18 cellular contexts compared by ENCODE assay signal in genomic region chr2:239734436-239735005, GRCh38.
DNase-seq lines count a peak whose midpoint lies in the region; ATAC-seq lines count a peak whose summit lies in the region.
"Had no signal": no experiment of that assay in that cellular context is flagged by ENCODE, and none has a peak within 500 bp of the region (broad histone marks: within the 10 kb centered on the region; RNA-seq: fewer than 3 reads in every experiment).

No MANE protein-coding gene starts in this region.

- H3K36me3 Mint-ChIP-seq in stimulated activated effector memory CD8-positive, alpha-beta T cell treated with anti-CD3 and anti-CD28 coated beads, Interleukin-12 subunit alpha, Interleukin-12 subunit beta, amount 100 ng/mL, for 72 hours, result no peaks in the 10 kb centered on the region
- H3K36me3 Mint-ChIP-seq: CD8-positive, alpha-beta memory T cell had no signal

- no peak for ATAC-seq in stimulated activated effector memory CD8-positive, alpha-beta T cell treated with anti-CD3 and anti-CD28 coated beads, Interleukin-12 subunit alpha, Interleukin-12 subunit beta, amount 100 ng/mL, for 72 hours
- ATAC-seq in HG02759 (IDR thresholded peaks at IDR 0.05; ENCODE audit: unreplicated experiment), result no peak

- peak overlapping the region; percentile 17 for H3K27ac Mint-ChIP-seq in stimulated activated effector memory CD8-positive, alpha-beta T cell treated with anti-CD3 and anti-CD28 coated beads, Interleukin-12 subunit alpha, Interleukin-12 subunit beta, amount 100 ng/mL, for 72 hours
- H3K27ac Mint-ChIP-seq: CD14-positive monocyte; CD8-positive, alpha-beta memory T cell had no signal

- no peaks in the 10 kb centered on the region for H3K79me2 ChIP-seq in mesendoderm (ENCODE audit: control insufficient read depth, insufficient read depth, low read length)

- no peak overlapping the region for H2BK120ac ChIP-seq in mesendoderm (ENCODE audit: low read depth, low read length)

- H4K5ac ChIP-seq in mesendoderm (ENCODE audit: low read length), result no peak overlapping the region

- peaks cover 17% of the 10 kb centered on the region for H3K4me1 Mint-ChIP-seq in stimulated activated effector memory CD8-positive, alpha-beta T cell treated with anti-CD3 and anti-CD28 coated beads, Interleukin-12 subunit alpha, Interleukin-12 subunit beta, amount 100 ng/mL, for 72 hours
- H3K4me1 Mint-ChIP-seq: CD14-positive monocyte had no signal

- H3K27ac ChIP-seq in BLaER1 (no peak overlapping the region), HUES6 (ENCODE audit: low read depth, low read length) (peak overlapping the region; percentile 70; the same call in 1 of the 2 replicates), mesendoderm (ENCODE audit: low read depth, low read length) (peak overlapping the region; percentile 64)
- H3K27ac ChIP-seq: A549, GM23248, PC-9 had no signal

- no peak overlapping the region for H2AK5ac ChIP-seq in mesendoderm (ENCODE audit: low read length)

- H3K4me1 ChIP-seq in BLaER1 (peaks cover 16% of the 10 kb centered on the region), HUES6 (ENCODE audit: control insufficient read depth, insufficient read depth, low read length) (peaks cover 23% of the 10 kb centered on the region), mesendoderm (ENCODE audit: control insufficient read depth, low read depth, low read length) (no peaks in the 10 kb centered on the region)
- H3K4me1 ChIP-seq: A549 had no signal

- DNase-seq in mesendoderm, result peak; percentile 74
- DNase-seq in stimulated activated effector memory CD8-positive, alpha-beta T cell treated with anti-CD3 and anti-CD28 coated beads, Interleukin-12 subunit alpha, Interleukin-12 subunit beta, amount 100 ng/mL, for 72 hours (ENCODE audit: low spot score in 2 of 2), result no peak
- no peak for DNase-seq in DMS114 treated with DMSO at 0.1 percent for 48 hours (lab: John Stamatoyannopoulos, UW; ENCODE audit: unreplicated experiment)
- DNase-seq in NAMALWA (ENCODE audit: low spot score), result no peak
- DNase-seq: GM23248, IMR-90, KG1, MG63, NCI-H2029, NCI-H446, PC-9, SHP77 treated with DMSO at 0.1 percent for 48 hours had no signal

- peak overlapping the region; percentile 36; the same call in 1 of the 2 replicates for H3K4me2 ChIP-seq in BLaER1
- no peak overlapping the region for H3K4me2 ChIP-seq in mesendoderm (ENCODE audit: low read length)
- H3K4me2 ChIP-seq: A549, PC-9 had no signal

- peak overlapping the region; percentile 82 for H2BK5ac ChIP-seq in mesendoderm (ENCODE audit: low read length)

- peaks cover 11% of the 10 kb centered on the region for H3K9me3 ChIP-seq in BLaER1
- peaks cover 6% of the 10 kb centered on the region; the same call in 1 of the 2 replicates for H3K9me3 ChIP-seq in HUES6 (ENCODE audit: control insufficient read depth, insufficient read depth, low read depth, low read length)
- H3K9me3 ChIP-seq: A549, MG63 had no signal

- H3K4me3 ChIP-seq in BLaER1 (no peak overlapping the region), HUES6 (ENCODE audit: low read depth, low read length) (no peak overlapping the region), mesendoderm (ENCODE audit: low read length) (no peak overlapping the region)
- H3K4me3 ChIP-seq: A549, GM23248, MG63, PC-9 had no signal

- peak overlapping the region; percentile 70 for H3K56ac ChIP-seq in mesendoderm (ENCODE audit: low read length)

- no peak overlapping the region for H4K8ac ChIP-seq in mesendoderm (ENCODE audit: low read depth, low read length)

- H3K27me3 ChIP-seq in BLaER1, result no peaks in the 10 kb centered on the region
- no peaks in the 10 kb centered on the region for H3K27me3 ChIP-seq in HUES6 (ENCODE audit: control insufficient read depth, insufficient read depth, low read length)
- no peaks in the 10 kb centered on the region for H3K27me3 ChIP-seq in mesendoderm (ENCODE audit: insufficient read depth, low read length, poor library complexity)
- H3K27me3 ChIP-seq: MG63 had no signal

- WGBS in mesendoderm (ENCODE audit: extremely low coverage, insufficient coverage, low lambda C conversion rate), result no CpG with 5 or more reads among the region's 8 CpGs

- peak overlapping the region; percentile 50 for H3K4ac ChIP-seq in mesendoderm (ENCODE audit: low read depth, low read length)

- H2BK15ac ChIP-seq in mesendoderm (replicated peaks; ENCODE audit: low read depth), result no peak overlapping the region

- H4K20me1 ChIP-seq in BLaER1, result no peaks in the 10 kb centered on the region

- H3K23ac ChIP-seq in mesendoderm (ENCODE audit: low read length), result no peak overlapping the region

- H3K36me3 ChIP-seq in BLaER1, result no peaks in the 10 kb centered on the region
- no peaks in the 10 kb centered on the region for H3K36me3 ChIP-seq in HUES6 (ENCODE audit: control insufficient read depth, insufficient read depth, low read length)
- no peaks in the 10 kb centered on the region for H3K36me3 ChIP-seq in mesendoderm (ENCODE audit: control insufficient read depth, insufficient read depth, low read length)
- H3K36me3 ChIP-seq: MG63 had no signal

- no peak overlapping the region for H3K4me3 Mint-ChIP-seq in stimulated activated effector memory CD8-positive, alpha-beta T cell treated with anti-CD3 and anti-CD28 coated beads, Interleukin-12 subunit alpha, Interleukin-12 subunit beta, amount 100 ng/mL, for 72 hours
- H3K4me3 Mint-ChIP-seq: CD14-positive monocyte; CD8-positive, alpha-beta memory T cell had no signal

- H3K79me1 ChIP-seq in mesendoderm (ENCODE audit: low read length), result no peaks in the 10 kb centered on the region

- no peak overlapping the region for H3K9ac ChIP-seq in BLaER1
- no peak overlapping the region for H3K9ac ChIP-seq in HUES6 (ENCODE audit: low read length)
- H3K9ac ChIP-seq in mesendoderm (ENCODE audit: low read length), result no peak overlapping the region
- H3K9ac ChIP-seq: GM23248 had no signal

- no peaks in the 10 kb centered on the region for H3K9me3 Mint-ChIP-seq in stimulated activated effector memory CD8-positive, alpha-beta T cell treated with anti-CD3 and anti-CD28 coated beads, Interleukin-12 subunit alpha, Interleukin-12 subunit beta, amount 100 ng/mL, for 72 hours
- H3K9me3 Mint-ChIP-seq: CD8-positive, alpha-beta memory T cell had no signal

- H3K18ac ChIP-seq in mesendoderm (ENCODE audit: low read length), result no peak overlapping the region
